Comparison of ENCODE assay signal across 8 cellular contexts in genomic region chr14:104827173-104828055, GRCh38. TPM values are rescaled to one million over a fixed set of nuclear protein-coding genes. Genes with fewer than 3 reads are reported as not detected.
A peak's percentile ranks its signal among the peaks of the same experiment; 100 is the strongest.
DNase-seq lines count a peak whose midpoint lies in the region; ATAC-seq and TF ChIP-seq lines count a peak whose summit lies in the region.

No MANE protein-coding gene starts in this region.

- H3K4me3 ChIP-seq in SU-DHL-6 (ENCODE audit: insufficient read depth, low read length, poor library complexity, severe bottlenecking) (no peak overlapping the region), astrocyte of the cerebellum (ENCODE audit: low read depth, low read length) (peak overlapping the region; percentile 56), iPS-20b (ENCODE audit: low read length) (peak overlapping the region; percentile 40)

- in situ Hi-C loops in KBM-7 (cut with MboI; ENCODE audit: low pct_unique_long_range_greater_than_20kb, low sequenced_read_pairs) (no loop called here), astrocyte of the cerebellum (cut with HindIII; ENCODE audit: low sequenced_read_pairs) (loop anchor here (10.0 kb wide), 2 partner anchors 53 to 227 kb away; no protein-coding TSS in a partner anchor)

- no peak overlapping the region for H2AFZ ChIP-seq in SU-DHL-6 (ENCODE audit: low read depth, low read length, severe bottlenecking)

- H3K36me3 ChIP-seq in SU-DHL-6 (ENCODE audit: low read length) (no peaks in the 10 kb centered on the region), iPS-20b (ENCODE audit: insufficient read depth, low read depth, low read length) (no peaks in the 10 kb centered on the region)

- H3K9me2 ChIP-seq in SU-DHL-6 (replicated peaks; ENCODE audit: insufficient read depth, low read length) = no peaks in the 10 kb centered on the region

- H3K27ac ChIP-seq in SU-DHL-6 (ENCODE audit: low read depth, low read length) (no peak overlapping the region), iPS-20b (ENCODE audit: low read length) (no peak overlapping the region)

- no peak overlapping the region for H3K9ac ChIP-seq in SU-DHL-6 (ENCODE audit: low read length)
- no peak overlapping the region for H3K9ac ChIP-seq in iPS-20b (ENCODE audit: low read depth, low read length)

- no peaks in the 10 kb centered on the region for H3K27me3 ChIP-seq in SU-DHL-6 (ENCODE audit: low read length)
- peaks cover 43% of the 10 kb centered on the region for H3K27me3 ChIP-seq in iPS-20b (ENCODE audit: insufficient read depth, low read length)

- H3K9me3 ChIP-seq in SU-DHL-6 (ENCODE audit: insufficient read depth, low read length) = no peaks in the 10 kb centered on the region
- H3K9me3 ChIP-seq in iPS-20b (ENCODE audit: insufficient read depth, low read depth, low read length) = no peaks in the 10 kb centered on the region

- no peaks in the 10 kb centered on the region for H4K20me1 ChIP-seq in SU-DHL-6 (ENCODE audit: low read depth, low read length)

- DNase-seq in DMS53 (lab: John Stamatoyannopoulos, UW) (peak; percentile 79), KBM-7 (peak; percentile 63), astrocyte of the cerebellum (ENCODE audit: low read depth) (no peak), mesenteric fat pad (ENCODE audit: low spot score) (no peak)
- DNase-seq in stimulated activated CD4-positive, alpha-beta T cell treated with anti-CD3 and anti-CD28 coated beads, Interleukin-12 subunit alpha, Interleukin-12 subunit beta, amount 100 ng/mL, for 48 hours (ENCODE audit: low read depth in 2 of 3, low spot score in 1 of 3) = peak in 2 of 3 donors; percentile 30 to 32

- no peaks in the 10 kb centered on the region for H3K4me1 ChIP-seq in iPS-20b (ENCODE audit: insufficient read depth, low read length)

- ATAC-seq in HG02759 (IDR thresholded peaks at IDR 0.05; ENCODE audit: unreplicated experiment) = no peak

- H3F3A ChIP-seq in SU-DHL-6 (ENCODE audit: insufficient read depth) = no peaks in the 10 kb centered on the region

- H3K4me2 ChIP-seq in SU-DHL-6 (ENCODE audit: low read depth, low read length, poor library complexity, severe bottlenecking) = no peak overlapping the region

- peak; percentile 10 for TF ChIP-seq CTCF in SU-DHL-6 (IDR thresholded peaks at IDR 0.05; ENCODE audit: insufficient read depth, low read length, poor library complexity, severe bottlenecking)
- TF ChIP-seq CTCF in astrocyte of the cerebellum (IDR thresholded peaks at IDR 0.05; ENCODE audit: low read depth, low read length, missing control alignments) = peak; percentile 63

- H3K79me2 ChIP-seq in SU-DHL-6 (ENCODE audit: insufficient read depth, low read length) = no peaks in the 10 kb centered on the region

RNA-seq across cellular contexts. Expression of gene ZBTB42, which starts 26.5 kb away (rescaled TPM):
- 5.9 TPM for total RNA-seq in mesenteric fat pad

RNA-seq across cellular contexts. Expression of gene AKT1, which starts 31.9 kb away (rescaled TPM):
- 170 TPM for total RNA-seq in mesenteric fat pad

RNA-seq across cellular contexts. Expression of gene CEP170B, which starts 37.7 kb away (rescaled TPM):
- 38.3 TPM for total RNA-seq in mesenteric fat pad

Comparison
In these comparisons a context has a peak if more than half of its experiments do, and no peak if none do; other contexts are left out.
1. DNase-seq: peak in DMS53 (single experiment), KBM-7 (single experiment) and stimulated activated CD4-positive, alpha-beta T cell treated with anti-CD3 and anti-CD28 coated beads, Interleukin-12 subunit alpha, Interleukin-12 subunit beta, amount 100 ng/mL, for 48 hours (2 of 3); none in astrocyte of the cerebellum (single experiment) and mesenteric fat pad (single experiment).